In genomic region chr12:30982413-30982812, GRCh38 we compare ENCODE assay signal across 33 cellular contexts. TPM values are rescaled to one million over a fixed set of nuclear protein-coding genes. Genes with fewer than 3 reads are reported as not detected.
"Had no signal": no experiment of that assay in that cellular context is flagged by ENCODE, and none has a peak within 500 bp of the region (broad histone marks: within the 10 kb centered on the region; RNA-seq: fewer than 3 reads in every experiment).

No MANE protein-coding gene starts in this region.

- H3K36me3 Mint-ChIP-seq: activated naive CD8-positive, alpha-beta T cell had no signal

- H3K27ac Mint-ChIP-seq: activated B cell treated with CpG ODN at 0.5 μM for 24 hours; activated CD8-positive, alpha-beta T cell treated with anti-CD3 and anti-CD28 coated beads for 36 hours; activated naive CD8-positive, alpha-beta T cell; activated T-helper 17 cell treated with anti-CD3 and anti-CD28 coated beads, Interleukin-2, amount 50 U/mL, for 72 hours; T-helper 17 cell; T-helper 2 cell treated with Interferon-gamma antibody and Interleukin-4, amounts not matched to agents 5 μg/mL and 100 μg/mL, for 36 hours had no signal

- H3K27me3 Mint-ChIP-seq: activated B cell treated with CpG ODN at 0.5 μM for 24 hours; activated CD8-positive, alpha-beta T cell treated with anti-CD3 and anti-CD28 coated beads for 36 hours; activated naive CD8-positive, alpha-beta T cell; activated T-helper 17 cell treated with anti-CD3 and anti-CD28 coated beads, Interleukin-2, amount 50 U/mL, for 72 hours had no signal

- H3K4me3 ChIP-seq: esophagus squamous epithelium, gastroesophageal sphincter had no signal

- H3K9me3 Mint-ChIP-seq: activated B cell treated with CpG ODN at 0.5 μM for 24 hours; activated CD8-positive, alpha-beta T cell treated with anti-CD3 and anti-CD28 coated beads for 36 hours; activated T-cell treated with anti-CD3 and anti-CD28 coated beads, Interleukin-2, amount 50 U/mL, for 4 hours; activated T-helper 17 cell treated with anti-CD3 and anti-CD28 coated beads, Interleukin-2, amount 50 U/mL, for 72 hours; central memory CD8-positive, alpha-beta T cell; T-helper 2 cell treated with Interferon-gamma antibody and Interleukin-4, amounts not matched to agents 5 μg/mL and 100 μg/mL, for 36 hours had no signal

- H3K4me1 Mint-ChIP-seq: activated B cell treated with CpG ODN at 0.5 μM for 24 hours; activated T-helper 17 cell treated with anti-CD3 and anti-CD28 coated beads, Interleukin-2, amount 50 U/mL, for 72 hours; central memory CD8-positive, alpha-beta T cell; T-helper 17 cell had no signal

- H3K4me3 Mint-ChIP-seq: activated B cell treated with CpG ODN at 0.5 μM for 24 hours; activated CD8-positive, alpha-beta T cell treated with anti-CD3 and anti-CD28 coated beads for 36 hours; activated naive CD8-positive, alpha-beta T cell; activated T-cell treated with anti-CD3 and anti-CD28 coated beads, Interleukin-2, amount 50 U/mL, for 4 hours; activated T-helper 17 cell treated with anti-CD3 and anti-CD28 coated beads, Interleukin-2, amount 50 U/mL, for 72 hours; central memory CD8-positive, alpha-beta T cell; T-helper 17 cell; T-helper 2 cell treated with Interferon-gamma antibody and Interleukin-4, amounts not matched to agents 5 μg/mL and 100 μg/mL, for 36 hours had no signal

- H3K27ac ChIP-seq: brain microvascular endothelial cell, epithelial cell of prostate, esophagus squamous epithelium, gastroesophageal sphincter, WERI-Rb-1 had no signal

- H3K36me3 ChIP-seq: brain microvascular endothelial cell, esophagus squamous epithelium, gastroesophageal sphincter had no signal

- ATAC-seq: activated CD4-positive, CD25-positive, alpha-beta regulatory T cell treated with anti-CD3 and anti-CD28 coated beads, Interleukin-2, amount 50 U/mL, for 24 hours; activated CD8-positive, alpha-beta T cell treated with anti-CD3 and anti-CD28 coated beads for 36 hours; activated T-cell treated with anti-CD3 and anti-CD28 coated beads, Interleukin-2, amount 50 U/mL, for 4 hours; activated T-helper 17 cell treated with anti-CD3 and anti-CD28 coated beads, Interleukin-2, amount 50 U/mL, for 72 hours; gastroesophageal sphincter; T-helper 17 cell had no signal

- DNase-seq: activated B cell treated with CpG ODN at 0.5 μM for 24 hours; activated CD4-positive, alpha-beta T cell treated with anti-CD3 and anti-CD28 coated beads for 48 hours; activated CD4-positive, alpha-beta T cell treated with anti-CD3 and anti-CD28 coated beads, Interleukin-2, amount 50 U/mL, for 1 hour; activated CD4-positive, alpha-beta T cell treated with anti-CD3 and anti-CD28 coated beads, Interleukin-2, amount 50 U/mL, for 48 hours; activated CD8-positive, alpha-beta memory T cell treated with anti-CD3 and anti-CD28 coated beads for 24 hours; activated CD8-positive, alpha-beta T cell treated with anti-CD3 and anti-CD28 coated beads for 36 hours; activated effector memory CD4-positive, alpha-beta T cell treated with Interleukin-2 at 50 U/mL for 16 hours; activated gamma-delta T cell treated with Interleukin-2 at 50 U/mL for 16 hours; activated naive CD4-positive, alpha-beta T cell treated with anti-CD3 and anti-CD28 coated beads, Interleukin-2, amount 50 U/mL, for 16 hours; activated naive CD4-positive, alpha-beta T cell treated with Interleukin-2 at 50 U/mL for 16 hours; activated T-cell treated with anti-CD3 and anti-CD28 coated beads, Interleukin-2, amount 50 U/mL, for 4 hours; amniotic stem cell; anterior cingulate cortex; brain microvascular endothelial cell; effector CD8-positive, alpha-beta T cell; esophagus squamous epithelium; foreskin melanocyte; T-helper 1 cell; T-helper 17 cell; T1000; WERI-Rb-1 had no signal

- H3K27me3 ChIP-seq: brain microvascular endothelial cell, gastroesophageal sphincter had no signal

- FAIRE-seq: astrocyte, bronchial epithelial cell, colon, endometrium, endothelial cell of umbilical vein had no signal

- H3K9me3 ChIP-seq: esophagus squamous epithelium, gastroesophageal sphincter had no signal

RNA-seq across cellular contexts. Expression of gene TSPAN11, which starts 55.9 kb away (rescaled TPM):
- total RNA-seq: activated B cell treated with CpG ODN at 0.5 μM for 24 hours; activated CD8-positive, alpha-beta T cell treated with anti-CD3 and anti-CD28 coated beads for 36 hours; activated T-cell treated with anti-CD3 and anti-CD28 coated beads, Interleukin-2, amount 50 U/mL, for 4 hours; bronchial epithelial cell; T-helper 17 cell had no signal
